ENCODE assay signal across 8 cellular contexts in the genomic region with DNA sequence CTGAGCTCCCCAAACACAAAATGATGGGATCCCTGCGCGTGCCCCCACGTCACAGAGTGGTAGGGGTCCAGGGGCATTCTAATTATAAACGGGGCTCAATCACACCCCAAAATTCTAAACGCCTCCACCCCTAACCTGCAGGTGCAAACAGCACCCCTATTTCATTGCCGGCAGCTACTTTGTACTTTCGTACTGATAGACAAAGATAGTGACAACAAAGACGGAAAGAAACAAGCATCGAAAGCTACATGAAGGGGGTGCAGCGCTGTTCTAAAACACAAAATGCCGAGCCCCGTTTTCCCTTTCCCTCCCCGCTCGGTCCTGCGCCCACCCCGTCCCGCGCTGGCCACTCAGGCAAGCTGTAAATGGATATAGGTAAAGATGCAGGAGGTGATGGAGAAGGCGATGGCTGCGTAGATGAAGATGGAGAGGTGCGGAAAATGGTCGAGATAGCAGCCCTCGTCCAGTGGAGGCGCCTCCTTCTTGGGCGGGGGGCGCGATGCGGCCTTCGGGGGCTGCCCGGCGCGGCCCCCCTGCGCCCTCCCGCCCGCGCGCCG. TPM values are rescaled to one million over a fixed set of nuclear protein-coding genes. Genes with fewer than 3 reads are reported as not detected.
A peak's percentile ranks its signal among the peaks of the same experiment; 100 is the strongest.
DNase-seq lines count a peak whose midpoint lies in the region; ATAC-seq lines count a peak whose summit lies in the region.

No MANE protein-coding gene starts in this region.

- H3K4me3 Mint-ChIP-seq in activated CD8-positive, alpha-beta memory T cell treated with anti-CD3 and anti-CD28 coated beads, Interleukin-2, amount 10 ng/mL, durations not matched to agents 7 days and 5 days = peak overlapping the region; percentile 80
- peak overlapping the region; percentile 98 for H3K4me3 Mint-ChIP-seq in activated naive CD8-positive, alpha-beta T cell

- peaks cover 16% of the 10 kb centered on the region for H3K4me1 Mint-ChIP-seq in activated CD8-positive, alpha-beta memory T cell treated with anti-CD3 and anti-CD28 coated beads, Interleukin-2, amount 10 ng/mL, durations not matched to agents 7 days and 5 days
- H3K4me1 Mint-ChIP-seq in activated naive CD8-positive, alpha-beta T cell (ENCODE audit: low read depth) = peaks cover 20% of the 10 kb centered on the region

- H3K36me3 Mint-ChIP-seq in activated CD8-positive, alpha-beta memory T cell treated with anti-CD3 and anti-CD28 coated beads, Interleukin-2, amount 10 ng/mL, durations not matched to agents 7 days and 5 days = peaks cover 10% of the 10 kb centered on the region
- no peaks in the 10 kb centered on the region for H3K36me3 Mint-ChIP-seq in activated naive CD8-positive, alpha-beta T cell

- no peaks in the 10 kb centered on the region for H3K27me3 Mint-ChIP-seq in activated CD8-positive, alpha-beta memory T cell treated with anti-CD3 and anti-CD28 coated beads, Interleukin-2, amount 10 ng/mL, durations not matched to agents 7 days and 5 days
- no peaks in the 10 kb centered on the region for H3K27me3 Mint-ChIP-seq in activated naive CD8-positive, alpha-beta T cell

- no peaks in the 10 kb centered on the region for H3K9me3 Mint-ChIP-seq in activated CD8-positive, alpha-beta memory T cell treated with anti-CD3 and anti-CD28 coated beads, Interleukin-2, amount 10 ng/mL, durations not matched to agents 7 days and 5 days (ENCODE audit: low read depth)
- no peaks in the 10 kb centered on the region for H3K9me3 Mint-ChIP-seq in activated naive CD8-positive, alpha-beta T cell (ENCODE audit: low read depth)

- peak overlapping the region; percentile 69 for H3K4me3 ChIP-seq in iPS-18c (ENCODE audit: insufficient read depth, low read depth, low read length)

- peak; percentile 18 for ATAC-seq in activated CD8-positive, alpha-beta memory T cell treated with anti-CD3 and anti-CD28 coated beads, Interleukin-2, amount 10 ng/mL, durations not matched to agents 7 days and 5 days
- ATAC-seq in stimulated activated naive CD8-positive, alpha-beta T cell treated with anti-CD3 and anti-CD28 coated beads, Interleukin-15, Interleukin-2, amounts not matched to agents 100 U/mL and 50 U/mL, for 24 hours = peak; percentile 42
- ATAC-seq in HG02938 (IDR thresholded peaks at IDR 0.05; ENCODE audit: unreplicated experiment) (no peak), HG03025 (IDR thresholded peaks at IDR 0.05; ENCODE audit: low FRiP score, unreplicated experiment) (no peak)

- no peak overlapping the region for H3K27ac Mint-ChIP-seq in activated CD8-positive, alpha-beta memory T cell treated with anti-CD3 and anti-CD28 coated beads, Interleukin-2, amount 10 ng/mL, durations not matched to agents 7 days and 5 days
- H3K27ac Mint-ChIP-seq in activated naive CD8-positive, alpha-beta T cell = peak overlapping the region; percentile 88

- peaks cover 4% of the 10 kb centered on the region for H3K9me3 ChIP-seq in iPS-18c (ENCODE audit: control insufficient read depth, insufficient read depth, low read length)

- CTCF ChIA-PET in activated CD8-positive, alpha-beta memory T cell treated with anti-CD3 and anti-CD28 coated beads, Interleukin-2, amount 10 ng/mL, durations not matched to agents 7 days and 5 days (lab: Charles Lee) = interaction anchor here (1.3 to 2.5 kb wide), 3 partner anchors 12 to 27 kb away, joined by 3 to 14 read pairs (median 4); partner anchors contain the start of genes DERL2 and MIS12

- no peak for DNase-seq in activated CD8-positive, alpha-beta memory T cell treated with anti-CD3 and anti-CD28 coated beads, Interleukin-2, amount 10 ng/mL, durations not matched to agents 7 days and 5 days
- no peak for DNase-seq in activated CD8-positive, alpha-beta memory T cell treated with anti-CD3 and anti-CD28 coated beads, Interleukin-2, amount 50 U/mL, for 4 hours
- no peak for DNase-seq in stimulated activated naive CD8-positive, alpha-beta T cell treated with anti-CD3 and anti-CD28 coated beads, Interleukin-15, Interleukin-2, amounts not matched to agents 100 U/mL and 50 U/mL, for 24 hours
- no peak for DNase-seq in NCI-H69 (lab: John Stamatoyannopoulos, UW)

RNA-seq across cellular contexts. Expression of gene MIS12, which starts 14.0 kb away (rescaled TPM):
- 10 to 100 TPM; 30.8 to 36.4 TPM for total RNA-seq in activated CD8-positive, alpha-beta memory T cell treated with anti-CD3 and anti-CD28 coated beads, Interleukin-2, amount 10 ng/mL, durations not matched to agents 7 days and 5 days

RNA-seq across cellular contexts. Expression of gene DERL2, which starts 14.3 kb away (rescaled TPM):
- 10 to 100 TPM; 52.5 to 79.0 TPM for total RNA-seq in activated CD8-positive, alpha-beta memory T cell treated with anti-CD3 and anti-CD28 coated beads, Interleukin-2, amount 10 ng/mL, durations not matched to agents 7 days and 5 days

RNA-seq across cellular contexts. Expression of gene DHX33, which starts 31.5 kb away (rescaled TPM):
- total RNA-seq in activated CD8-positive, alpha-beta memory T cell treated with anti-CD3 and anti-CD28 coated beads, Interleukin-2, amount 10 ng/mL, durations not matched to agents 7 days and 5 days = 10 to 100 TPM; 21.9 to 29.4 TPM

Comparison
In these comparisons a context has a peak if more than half of its experiments do, and no peak if none do; other contexts are left out.
1. ATAC-seq: peak in activated CD8-positive, alpha-beta memory T cell treated with anti-CD3 and anti-CD28 coated beads, Interleukin-2, amount 10 ng/mL, durations not matched to agents 7 days and 5 days (single experiment) and stimulated activated naive CD8-positive, alpha-beta T cell treated with anti-CD3 and anti-CD28 coated beads, Interleukin-15, Interleukin-2, amounts not matched to agents 100 U/mL and 50 U/mL, for 24 hours (single experiment); none in HG02938 (single experiment) and HG03025 (single experiment).